Comparison of ENCODE assay signal across 14 cellular contexts in the genomic region with DNA sequence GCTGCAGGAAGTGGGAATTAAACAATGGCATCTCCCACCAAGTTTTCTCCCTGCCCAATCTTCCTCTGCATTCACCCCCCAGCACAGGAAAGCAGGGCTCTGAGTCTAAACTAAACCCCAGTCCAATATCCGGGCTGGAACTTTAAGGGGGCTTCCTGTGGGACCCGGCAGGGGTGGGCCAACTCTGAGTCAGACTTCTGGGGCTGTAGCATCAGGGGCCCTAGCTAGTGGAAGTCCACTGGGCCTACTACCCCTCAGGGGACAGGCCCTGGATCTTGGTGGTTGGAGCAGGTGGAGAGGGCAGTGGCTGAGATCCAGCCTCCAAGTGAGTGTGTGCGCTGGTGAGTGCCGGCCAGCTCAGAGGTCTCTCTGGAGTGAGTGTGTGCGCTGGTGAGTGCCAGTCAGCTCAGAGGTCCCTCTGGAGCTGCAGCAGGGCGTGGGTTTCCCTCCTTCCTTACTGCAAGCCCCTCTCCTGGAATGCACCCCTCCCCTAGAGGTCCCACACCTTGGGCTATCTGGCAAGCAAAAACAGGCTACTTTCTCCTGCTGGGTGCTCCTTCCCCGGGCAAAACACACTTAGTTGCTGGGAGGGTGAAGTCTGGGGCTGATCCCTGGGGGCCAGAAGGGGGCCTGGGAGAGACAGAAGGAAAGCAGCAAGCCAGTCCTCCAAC. TPM values are rescaled to one million over a fixed set of nuclear protein-coding genes. Genes with fewer than 3 reads are reported as not detected.
"Had no signal": no experiment of that assay in that cellular context is flagged by ENCODE, and none has a peak within 500 bp of the region (broad histone marks: within the 10 kb centered on the region; RNA-seq: fewer than 3 reads in every experiment).

No MANE protein-coding gene starts in this region.

- DNase-seq: activated CD4-positive, CD25-positive, alpha-beta regulatory T cell; activated naive CD4-positive, alpha-beta T cell; anterior cingulate cortex; cortex of kidney; effector memory CD4-positive, alpha-beta T cell; foreskin keratinocyte; islet precursor cell; naive B cell; T-helper 17 cell had no signal

- H3K27ac Mint-ChIP-seq: stimulated activated effector memory CD8-positive, alpha-beta T cell treated with anti-CD3 and anti-CD28 coated beads, Interleukin-12 subunit alpha, Interleukin-12 subunit beta, amount 100 ng/mL, for 72 hours; T-helper 17 cell had no signal

- H3K9me3 ChIP-seq: neutrophil had no signal

- H3K27ac ChIP-seq: foreskin keratinocyte, neutrophil had no signal

- H3K4me3 ChIP-seq: lung had no signal

- H3K36me3 ChIP-seq: neutrophil had no signal

- H3K36me3 Mint-ChIP-seq: stimulated activated effector memory CD8-positive, alpha-beta T cell treated with anti-CD3 and anti-CD28 coated beads, Interleukin-12 subunit alpha, Interleukin-12 subunit beta, amount 100 ng/mL, for 72 hours had no signal

- H3K4me1 ChIP-seq: foreskin keratinocyte had no signal

- H3K9me3 Mint-ChIP-seq: stimulated activated effector memory CD8-positive, alpha-beta T cell treated with anti-CD3 and anti-CD28 coated beads, Interleukin-12 subunit alpha, Interleukin-12 subunit beta, amount 100 ng/mL, for 72 hours had no signal

- H3K4me3 Mint-ChIP-seq: stimulated activated effector memory CD8-positive, alpha-beta T cell treated with anti-CD3 and anti-CD28 coated beads, Interleukin-12 subunit alpha, Interleukin-12 subunit beta, amount 100 ng/mL, for 72 hours; T-helper 17 cell had no signal

RNA-seq across cellular contexts. Expression of a gene that starts 5.6 kb away (rescaled TPM):
- total RNA-seq: activated CD8-positive, alpha-beta memory T cell treated with anti-CD3 and anti-CD28 coated beads for 36 hours; lung; T-helper 17 cell; urinary bladder had no signal
- polyA plus RNA-seq: lung, urinary bladder had no signal

RNA-seq across cellular contexts. Expression of a gene that starts 55.1 kb away (rescaled TPM):
- total RNA-seq: activated CD8-positive, alpha-beta memory T cell treated with anti-CD3 and anti-CD28 coated beads for 36 hours had no signal
